In the genomic region with DNA sequence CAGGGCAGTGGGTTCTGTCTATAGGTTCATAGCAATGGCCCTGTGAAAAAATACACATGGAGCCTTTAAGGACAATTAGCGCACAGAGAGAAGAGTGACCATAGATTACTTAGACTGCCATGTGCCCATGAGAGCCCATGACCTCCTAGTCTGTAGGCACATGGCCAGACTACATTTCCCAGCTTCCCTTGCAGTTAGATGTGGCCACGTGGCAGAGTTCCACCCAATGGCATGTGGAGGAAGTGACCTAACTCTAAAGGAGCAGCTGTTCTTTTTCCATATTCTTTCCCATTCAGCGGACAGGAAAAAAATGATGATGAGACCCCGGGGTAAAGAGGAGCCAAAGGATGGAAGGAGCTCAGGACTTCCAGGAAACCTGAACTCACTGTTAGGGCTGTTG, we compare ENCODE assay signal across 1 cellular context.
TF ChIP-seq lines count a peak whose summit lies in the region.

No MANE protein-coding gene starts in this region.

TF ChIP-seq in HepG2, 621 proteins besides CTCF, POLR2A, EP300 and RAD21 (continued from another document):
- TF ChIP-seq, protein P1, sequence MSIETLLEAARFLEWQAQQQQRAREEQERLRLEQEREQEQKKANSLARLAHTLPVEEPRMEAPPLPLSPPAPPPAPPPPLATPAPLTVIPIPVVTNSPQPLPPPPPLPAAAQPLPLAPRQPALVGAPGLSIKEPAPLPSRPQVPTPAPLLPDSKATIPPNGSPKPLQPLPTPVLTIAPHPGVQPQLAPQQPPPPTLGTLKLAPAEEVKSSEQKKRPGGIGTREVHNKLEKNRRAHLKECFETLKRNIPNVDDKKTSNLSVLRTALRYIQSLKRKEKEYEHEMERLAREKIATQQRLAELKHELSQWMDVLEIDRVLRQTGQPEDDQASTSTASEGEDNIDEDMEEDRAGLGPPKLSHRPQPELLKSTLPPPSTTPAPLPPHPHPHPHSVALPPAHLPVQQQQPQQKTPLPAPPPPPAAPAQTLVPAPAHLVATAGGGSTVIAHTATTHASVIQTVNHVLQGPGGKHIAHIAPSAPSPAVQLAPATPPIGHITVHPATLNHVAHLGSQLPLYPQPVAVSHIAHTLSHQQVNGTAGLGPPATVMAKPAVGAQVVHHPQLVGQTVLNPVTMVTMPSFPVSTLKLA (IDR thresholded peaks at IDR 0.05), result peak; percentile 85
- TF ChIP-seq ZNF75D (CRISPR knock-in tag; IDR thresholded peaks at IDR 0.05; ENCODE audit: borderline replicate concordance) (no peak), SMYD3 (CRISPR knock-in tag; IDR thresholded peaks at IDR 0.05) (no peak)
